ENCODE assay signal across 8 cellular contexts in genomic region chr10:6406220-6407033, GRCh38.
DNase-seq lines count a peak whose midpoint lies in the region; ATAC-seq and TF ChIP-seq lines count a peak whose summit lies in the region.

No MANE protein-coding gene starts in this region.

- TF ChIP-seq CTCF in A673 (conservative IDR thresholded peaks at IDR 0.05; ENCODE audit: low read depth, low read length) (peak; percentile 66), GM12864 (IDR thresholded peaks at IDR 0.05; ENCODE audit: low read depth, low read length, missing control alignments) (peak; percentile 42), endothelial cell (IDR thresholded peaks at IDR 0.05; ENCODE audit: unreplicated experiment) (peak; percentile 39), tibial artery (IDR thresholded peaks at IDR 0.05) (peak; percentile 23 to 29)

- H3K4me1 Mint-ChIP-seq in endothelial cell (ENCODE audit: unreplicated experiment) = peaks cover 38% of the 10 kb centered on the region

- POLR2A ChIA-PET in A673 (lab: Charles Lee; ENCODE audit: low non-redundant PET) = interaction anchor here (0.6 kb wide), 2 partner anchors 510 to 1168 kb away, joined by 6 to 8 read pairs; no protein-coding TSS in a partner anchor

- H3K4me1 ChIP-seq in A673 (ENCODE audit: insufficient read depth, low read length, poor library complexity, severe bottlenecking) (peaks cover 9% of the 10 kb centered on the region), tibial artery (peaks cover 0 to 16% (median 5%) of the 10 kb centered on the region in 4 donors)

- H3K9me3 ChIP-seq in A673 (ENCODE audit: low read depth, low read length, poor library complexity, severe bottlenecking) (no peaks in the 10 kb centered on the region), tibial artery (no peaks in the 10 kb centered on the region)

- H3K36me3 Mint-ChIP-seq in endothelial cell (ENCODE audit: low read depth, unreplicated experiment) = no peaks in the 10 kb centered on the region

- no peaks in the 10 kb centered on the region for H3K27me3 Mint-ChIP-seq in endothelial cell (ENCODE audit: unreplicated experiment)

- ATAC-seq in GM18907 (IDR thresholded peaks at IDR 0.05; ENCODE audit: unreplicated experiment) = no peak
- ATAC-seq in HG03097 (IDR thresholded peaks at IDR 0.05; ENCODE audit: low FRiP score, unreplicated experiment) = no peak
- ATAC-seq in GM18519 (IDR thresholded peaks at IDR 0.05; ENCODE audit: low FRiP score, unreplicated experiment) = no peak

- H3K27me3 ChIP-seq in A673 (replicated peaks; ENCODE audit: insufficient read depth, low read depth, low read length, poor library complexity) (peaks cover 32% of the 10 kb centered on the region), tibial artery (no peaks in the 10 kb centered on the region)

- H3K4me3 ChIP-seq in A673 (ENCODE audit: low read depth, low read length, poor library complexity, severe bottlenecking) (no peak overlapping the region), GM12864 (ENCODE audit: low read depth, low read length) (no peak overlapping the region), tibial artery (no peak overlapping the region)

- H3K36me3 ChIP-seq in A673 (ENCODE audit: insufficient read depth, low read length, poor library complexity, severe bottlenecking) (no peaks in the 10 kb centered on the region), tibial artery (no peaks in the 10 kb centered on the region)

- H3K9me3 Mint-ChIP-seq in endothelial cell (ENCODE audit: unreplicated experiment) = no peaks in the 10 kb centered on the region

- in situ Hi-C loops in SK-MEL-5 (cut with HindIII; ENCODE audit: low pct_unique_long_range_greater_than_20kb, low sequenced_read_pairs) = no loop called here

- H3K27ac ChIP-seq in A673 (ENCODE audit: low read depth, low read length, poor library complexity, severe bottlenecking) (no peak overlapping the region), tibial artery (no peak overlapping the region)

- no peak overlapping the region for H3K4me3 Mint-ChIP-seq in endothelial cell (ENCODE audit: unreplicated experiment)

- no peak overlapping the region for H3K27ac Mint-ChIP-seq in endothelial cell (ENCODE audit: unreplicated experiment)

- intact Hi-C loops in A673 (cut with micrococcal nuclease; ENCODE audit: unreplicated experiment) = loop anchor here (5.0 to 10.0 kb wide), 2 partner anchors 454 to 962 kb away; no protein-coding TSS in a partner anchor
- intact Hi-C loops in tibial artery (cut with DNase I; ENCODE audit: low total_unique reads) = no loop called here

- no TSS peak for BruUV-seq in A673 (replicated peaks; lab: Mats Ljungman, UMichigan)

- CTCF ChIA-PET in A673 (lab: Charles Lee) = interaction anchor here (0.6 to 1.5 kb wide), 4 partner anchors 161 to 320 kb away, joined by 3 to 11 read pairs (median 5); partner anchors contain the start of gene PFKFB3

- DNase-seq in A673 (ENCODE audit: low spot score) (peak; percentile 52), GM12864 (ENCODE audit: low read depth) (no peak), SK-MEL-5 (ENCODE audit: low read depth, low spot score) (peak; percentile 63), endothelial cell (ENCODE audit: low spot score) (no peak), tibial artery (no peak)

Comparison
In these comparisons a context has a peak if more than half of its experiments do, and no peak if none do; other contexts are left out.
1. DNase-seq: peak in A673 (single experiment) and SK-MEL-5 (single experiment); none in GM12864 (single experiment), endothelial cell (single experiment) and tibial artery (0 of 2).
2. Peak in every context shown above with its lines, with median percentiles within 50 percentile points of each other: CTCF ChIP-seq.